1 cellular context compared by ENCODE assay signal in the genomic region with DNA sequence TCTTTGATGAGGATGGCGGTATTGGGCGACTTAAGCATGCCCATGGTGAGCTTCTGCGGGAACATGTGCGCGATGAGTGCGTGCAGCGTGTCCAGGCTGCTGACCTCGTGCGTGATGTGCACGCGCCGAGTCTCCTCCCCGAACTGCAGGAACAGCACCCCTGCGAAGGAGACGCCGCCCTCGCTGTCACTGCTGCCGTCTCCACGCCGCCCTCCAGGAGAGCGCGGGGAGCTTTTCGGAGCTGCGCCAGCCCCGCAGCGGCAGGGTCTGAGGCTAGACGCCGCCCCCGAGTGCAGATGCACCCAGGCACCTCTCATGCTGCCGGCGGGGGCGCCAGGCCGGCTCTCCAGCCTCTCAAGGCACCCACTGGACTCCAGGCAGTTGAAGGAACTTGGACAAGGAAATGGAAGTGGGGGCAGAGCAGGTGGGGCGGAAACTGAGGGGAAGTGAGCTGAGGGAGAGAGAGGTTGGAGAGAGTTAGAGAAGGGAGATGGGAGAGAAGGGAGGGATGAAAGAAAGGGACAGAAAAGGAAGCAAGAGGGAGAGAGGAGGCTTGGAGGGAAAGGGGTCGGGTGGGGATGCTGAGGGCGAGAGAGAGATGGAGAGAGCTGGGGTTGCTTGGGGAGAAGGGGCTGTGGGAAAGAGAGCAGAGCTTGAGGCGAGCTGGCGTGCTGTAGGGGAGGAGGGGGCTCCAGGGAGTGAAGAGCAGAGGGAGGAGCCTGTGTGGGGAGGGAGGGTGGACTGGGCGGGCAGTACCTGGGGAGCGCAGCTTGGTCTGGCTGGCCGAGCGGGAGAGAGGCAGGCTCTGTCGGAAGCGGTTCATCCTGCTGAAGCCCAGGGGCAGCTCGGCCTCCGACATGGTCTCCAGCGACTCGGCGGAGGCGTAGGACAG.
TF ChIP-seq lines count a peak whose summit lies in the region.

No MANE protein-coding gene starts in this region.

TF ChIP-seq in K562, 482 proteins besides CTCF, POLR2A, EP300 and RAD21 (continued from another document and continues in another):
- TF ChIP-seq CHD7 (IDR thresholded peaks at IDR 0.05; ENCODE audit: low read depth, low read length): no peak
- TF ChIP-seq PHTF2 (CRISPR knock-in tag; IDR thresholded peaks at IDR 0.05): no peak
- no peak for TF ChIP-seq KLF13 (tag; IDR thresholded peaks at IDR 0.05; ENCODE audit: borderline replicate concordance, low read depth)
- TF ChIP-seq, protein P1, sequence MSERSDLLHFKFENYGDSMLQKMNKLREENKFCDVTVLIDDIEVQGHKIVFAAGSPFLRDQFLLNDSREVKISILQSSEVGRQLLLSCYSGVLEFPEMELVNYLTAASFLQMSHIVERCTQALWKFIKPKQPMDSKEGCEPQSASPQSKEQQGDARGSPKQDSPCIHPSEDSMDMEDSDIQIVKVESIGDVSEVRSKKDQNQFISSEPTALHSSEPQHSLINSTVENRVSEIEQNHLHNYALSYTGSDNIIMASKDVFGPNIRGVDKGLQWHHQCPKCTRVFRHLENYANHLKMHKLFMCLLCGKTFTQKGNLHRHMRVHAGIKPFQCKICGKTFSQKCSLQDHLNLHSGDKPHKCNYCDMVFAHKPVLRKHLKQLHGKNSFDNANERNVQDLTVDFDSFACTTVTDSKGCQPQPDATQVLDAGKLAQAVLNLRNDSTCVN (CRISPR knock-in tag; IDR thresholded peaks at IDR 0.05): 0 out of 2 replicates have a peak, but pooled peaks have one; percentile 75
- TF ChIP-seq CBFA2T3 (IDR thresholded peaks at IDR 0.05): no peak
- no peak for TF ChIP-seq POLR2G (IDR thresholded peaks at IDR 0.05; ENCODE audit: low read depth, low read length)
- peak; percentile 78 for TF ChIP-seq ZFP36 (IDR thresholded peaks at IDR 0.05; ENCODE audit: low read depth, low read length, partially characterized antibody)
- no peak for TF ChIP-seq GATA2 (CRISPR knock-in tag; IDR thresholded peaks at IDR 0.05)
- no peak for TF ChIP-seq NKRF (IDR thresholded peaks at IDR 0.05; ENCODE audit: borderline replicate concordance)
- no peak for TF ChIP-seq SLC30A9 (CRISPR knock-in tag; IDR thresholded peaks at IDR 0.05)
- TF ChIP-seq BHLHE40 (IDR thresholded peaks at IDR 0.05; ENCODE audit: low read length): peak; percentile 64; the same call in 1 of the 2 replicates
- TF ChIP-seq ZZZ3 (IDR thresholded peaks at IDR 0.05): no peak
- TF ChIP-seq DDX20 (tag; IDR thresholded peaks at IDR 0.05; ENCODE audit: low read depth): no peak
- no peak for TF ChIP-seq RBM22 (IDR thresholded peaks at IDR 0.05; ENCODE audit: low read depth, low read length, poor library complexity, severe bottlenecking)
- TF ChIP-seq OTX1 (CRISPR knock-in tag; IDR thresholded peaks at IDR 0.05): peak; percentile 69; the same call in 1 of the 2 replicates
- TF ChIP-seq TAF1 (IDR thresholded peaks at IDR 0.05; ENCODE audit: control insufficient read depth, extremely low read depth, insufficient read depth, low read length, severe bottlenecking): no peak
- TF ChIP-seq RBM25 (IDR thresholded peaks at IDR 0.05; ENCODE audit: low read depth, low read length, severe bottlenecking): no peak
- no peak for TF ChIP-seq ZNF444 (CRISPR knock-in tag; IDR thresholded peaks at IDR 0.05)
- TF ChIP-seq FOXP1 (CRISPR knock-in tag; IDR thresholded peaks at IDR 0.05): no peak
- TF ChIP-seq NBN (IDR thresholded peaks at IDR 0.05; ENCODE audit: low read depth): no peak
- TF ChIP-seq, protein P2, sequence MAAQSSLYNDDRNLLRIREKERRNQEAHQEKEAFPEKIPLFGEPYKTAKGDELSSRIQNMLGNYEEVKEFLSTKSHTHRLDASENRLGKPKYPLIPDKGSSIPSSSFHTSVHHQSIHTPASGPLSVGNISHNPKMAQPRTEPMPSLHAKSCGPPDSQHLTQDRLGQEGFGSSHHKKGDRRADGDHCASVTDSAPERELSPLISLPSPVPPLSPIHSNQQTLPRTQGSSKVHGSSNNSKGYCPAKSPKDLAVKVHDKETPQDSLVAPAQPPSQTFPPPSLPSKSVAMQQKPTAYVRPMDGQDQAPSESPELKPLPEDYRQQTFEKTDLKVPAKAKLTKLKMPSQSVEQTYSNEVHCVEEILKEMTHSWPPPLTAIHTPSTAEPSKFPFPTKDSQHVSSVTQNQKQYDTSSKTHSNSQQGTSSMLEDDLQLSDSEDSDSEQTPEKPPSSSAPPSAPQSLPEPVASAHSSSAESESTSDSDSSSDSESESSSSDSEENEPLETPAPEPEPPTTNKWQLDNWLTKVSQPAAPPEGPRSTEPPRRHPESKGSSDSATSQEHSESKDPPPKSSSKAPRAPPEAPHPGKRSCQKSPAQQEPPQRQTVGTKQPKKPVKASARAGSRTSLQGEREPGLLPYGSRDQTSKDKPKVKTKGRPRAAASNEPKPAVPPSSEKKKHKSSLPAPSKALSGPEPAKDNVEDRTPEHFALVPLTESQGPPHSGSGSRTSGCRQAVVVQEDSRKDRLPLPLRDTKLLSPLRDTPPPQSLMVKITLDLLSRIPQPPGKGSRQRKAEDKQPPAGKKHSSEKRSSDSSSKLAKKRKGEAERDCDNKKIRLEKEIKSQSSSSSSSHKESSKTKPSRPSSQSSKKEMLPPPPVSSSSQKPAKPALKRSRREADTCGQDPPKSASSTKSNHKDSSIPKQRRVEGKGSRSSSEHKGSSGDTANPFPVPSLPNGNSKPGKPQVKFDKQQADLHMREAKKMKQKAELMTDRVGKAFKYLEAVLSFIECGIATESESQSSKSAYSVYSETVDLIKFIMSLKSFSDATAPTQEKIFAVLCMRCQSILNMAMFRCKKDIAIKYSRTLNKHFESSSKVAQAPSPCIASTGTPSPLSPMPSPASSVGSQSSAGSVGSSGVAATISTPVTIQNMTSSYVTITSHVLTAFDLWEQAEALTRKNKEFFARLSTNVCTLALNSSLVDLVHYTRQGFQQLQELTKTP (IDR thresholded peaks at IDR 0.05; ENCODE audit: low read depth in 1 of 2, partially characterized antibody in 2 of 2): no peak
- no peak for TF ChIP-seq ETV1 (tag; conservative IDR thresholded peaks at IDR 0.05; ENCODE audit: low read depth)
- TF ChIP-seq HNRNPH1 (optimal IDR thresholded peaks at IDR 0.05; ENCODE audit: low read depth, low read length): no peak
- TF ChIP-seq ZNF282 (CRISPR knock-in tag; IDR thresholded peaks at IDR 0.05): no peak
- no peak for TF ChIP-seq SPI1 (IDR thresholded peaks at IDR 0.05; ENCODE audit: borderline replicate concordance, low read depth, low read length)
- TF ChIP-seq ZNF79 (CRISPR knock-in tag; IDR thresholded peaks at IDR 0.05; ENCODE audit: low read depth): no peak
- TF ChIP-seq TAF7 (tag; IDR thresholded peaks at IDR 0.05): no peak
- TF ChIP-seq HDAC6 (IDR thresholded peaks at IDR 0.05; ENCODE audit: low read depth, low read length): no peak
- TF ChIP-seq, protein P3, sequence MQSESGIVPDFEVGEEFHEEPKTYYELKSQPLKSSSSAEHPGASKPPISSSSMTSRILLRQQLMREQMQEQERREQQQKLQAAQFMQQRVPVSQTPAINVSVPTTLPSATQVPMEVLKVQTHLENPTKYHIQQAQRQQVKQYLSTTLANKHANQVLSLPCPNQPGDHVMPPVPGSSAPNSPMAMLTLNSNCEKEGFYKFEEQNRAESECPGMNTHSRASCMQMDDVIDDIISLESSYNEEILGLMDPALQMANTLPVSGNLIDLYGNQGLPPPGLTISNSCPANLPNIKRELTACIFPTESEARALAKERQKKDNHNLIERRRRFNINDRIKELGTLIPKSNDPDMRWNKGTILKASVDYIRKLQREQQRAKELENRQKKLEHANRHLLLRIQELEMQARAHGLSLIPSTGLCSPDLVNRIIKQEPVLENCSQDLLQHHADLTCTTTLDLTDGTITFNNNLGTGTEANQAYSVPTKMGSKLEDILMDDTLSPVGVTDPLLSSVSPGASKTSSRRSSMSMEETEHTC (IDR thresholded peaks at IDR 0.05): no peak
- no peak for TF ChIP-seq MAFK (IDR thresholded peaks at IDR 0.05; ENCODE audit: low read length)
- TF ChIP-seq MAX (CRISPR knock-in tag; IDR thresholded peaks at IDR 0.05): 0 out of 2 replicates have a peak, but pooled peaks have one; percentile 25
